In the genomic region with DNA sequence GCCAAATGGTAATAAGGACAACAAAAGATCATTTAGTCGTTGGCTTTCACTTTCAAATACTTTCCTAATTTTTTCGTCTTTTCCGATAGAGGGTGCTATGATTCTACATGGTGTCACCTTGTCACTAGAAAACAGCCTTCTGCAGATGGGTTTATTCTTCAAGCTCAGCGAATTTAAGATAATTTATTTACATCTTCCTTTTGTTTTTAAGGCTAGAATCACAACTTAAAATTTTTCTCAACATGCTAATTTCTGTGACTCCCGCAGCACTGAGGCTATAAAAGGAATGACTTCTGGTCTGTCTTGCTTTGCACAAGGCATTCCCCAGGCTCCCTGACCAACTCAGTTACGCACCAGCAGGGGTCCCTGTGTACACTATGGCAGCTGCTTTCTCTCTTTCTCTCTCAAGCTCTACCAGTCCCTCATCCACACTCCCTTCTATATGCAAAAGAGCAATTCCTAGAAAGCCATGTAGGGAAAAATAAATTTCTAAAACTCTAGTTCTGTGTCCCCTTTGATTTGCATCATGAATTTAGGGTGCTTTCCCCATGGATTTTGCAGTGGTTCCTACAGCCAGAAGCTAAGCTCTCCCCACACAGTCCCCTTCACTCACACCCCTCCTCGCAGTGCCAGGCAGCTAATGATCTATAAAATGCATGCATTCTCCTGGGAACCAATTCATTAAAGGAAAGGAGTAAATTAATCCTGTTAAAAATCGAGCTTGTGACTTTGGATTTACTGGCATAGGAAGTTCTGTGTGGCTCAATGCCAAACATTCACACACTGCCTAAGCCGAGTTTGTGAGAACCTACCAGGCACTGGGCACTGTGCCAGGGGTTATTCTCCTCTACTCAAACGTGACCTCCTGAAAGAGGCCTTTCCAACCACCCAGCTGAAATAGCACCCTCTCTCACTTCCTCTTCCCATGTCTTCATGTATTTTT, we compare ENCODE assay signal across 1 cellular context.
TF ChIP-seq lines count a peak whose summit lies in the region.

No MANE protein-coding gene starts in this region.

TF ChIP-seq in HepG2, 621 proteins besides CTCF, POLR2A, EP300 and RAD21 (continued from another document and continues in another):
- no peak for TF ChIP-seq ZFP36 (IDR thresholded peaks at IDR 0.05; ENCODE audit: borderline replicate concordance, low read depth, low read length, partially characterized antibody)
- TF ChIP-seq, protein P1, sequence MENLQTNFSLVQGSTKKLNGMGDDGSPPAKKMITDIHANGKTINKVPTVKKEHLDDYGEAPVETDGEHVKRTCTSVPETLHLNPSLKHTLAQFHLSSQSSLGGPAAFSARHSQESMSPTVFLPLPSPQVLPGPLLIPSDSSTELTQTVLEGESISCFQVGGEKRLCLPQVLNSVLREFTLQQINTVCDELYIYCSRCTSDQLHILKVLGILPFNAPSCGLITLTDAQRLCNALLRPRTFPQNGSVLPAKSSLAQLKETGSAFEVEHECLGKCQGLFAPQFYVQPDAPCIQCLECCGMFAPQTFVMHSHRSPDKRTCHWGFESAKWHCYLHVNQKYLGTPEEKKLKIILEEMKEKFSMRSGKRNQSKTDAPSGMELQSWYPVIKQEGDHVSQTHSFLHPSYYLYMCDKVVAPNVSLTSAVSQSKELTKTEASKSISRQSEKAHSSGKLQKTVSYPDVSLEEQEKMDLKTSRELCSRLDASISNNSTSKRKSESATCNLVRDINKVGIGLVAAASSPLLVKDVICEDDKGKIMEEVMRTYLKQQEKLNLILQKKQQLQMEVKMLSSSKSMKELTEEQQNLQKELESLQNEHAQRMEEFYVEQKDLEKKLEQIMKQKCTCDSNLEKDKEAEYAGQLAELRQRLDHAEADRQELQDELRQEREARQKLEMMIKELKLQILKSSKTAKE (CRISPR knock-in tag; IDR thresholded peaks at IDR 0.05; ENCODE audit: borderline replicate concordance), result no peak
- no peak for TF ChIP-seq ZNF567 (CRISPR knock-in tag; IDR thresholded peaks at IDR 0.05; ENCODE audit: borderline replicate concordance)
- no peak for TF ChIP-seq ZNF652 (CRISPR knock-in tag; IDR thresholded peaks at IDR 0.05; ENCODE audit: borderline replicate concordance, low read depth)
- TF ChIP-seq, protein P2, sequence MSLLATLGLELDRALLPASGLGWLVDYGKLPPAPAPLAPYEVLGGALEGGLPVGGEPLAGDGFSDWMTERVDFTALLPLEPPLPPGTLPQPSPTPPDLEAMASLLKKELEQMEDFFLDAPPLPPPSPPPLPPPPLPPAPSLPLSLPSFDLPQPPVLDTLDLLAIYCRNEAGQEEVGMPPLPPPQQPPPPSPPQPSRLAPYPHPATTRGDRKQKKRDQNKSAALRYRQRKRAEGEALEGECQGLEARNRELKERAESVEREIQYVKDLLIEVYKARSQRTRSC (CRISPR knock-in tag; IDR thresholded peaks at IDR 0.05; ENCODE audit: low read depth), result no peak
- TF ChIP-seq, protein P3, sequence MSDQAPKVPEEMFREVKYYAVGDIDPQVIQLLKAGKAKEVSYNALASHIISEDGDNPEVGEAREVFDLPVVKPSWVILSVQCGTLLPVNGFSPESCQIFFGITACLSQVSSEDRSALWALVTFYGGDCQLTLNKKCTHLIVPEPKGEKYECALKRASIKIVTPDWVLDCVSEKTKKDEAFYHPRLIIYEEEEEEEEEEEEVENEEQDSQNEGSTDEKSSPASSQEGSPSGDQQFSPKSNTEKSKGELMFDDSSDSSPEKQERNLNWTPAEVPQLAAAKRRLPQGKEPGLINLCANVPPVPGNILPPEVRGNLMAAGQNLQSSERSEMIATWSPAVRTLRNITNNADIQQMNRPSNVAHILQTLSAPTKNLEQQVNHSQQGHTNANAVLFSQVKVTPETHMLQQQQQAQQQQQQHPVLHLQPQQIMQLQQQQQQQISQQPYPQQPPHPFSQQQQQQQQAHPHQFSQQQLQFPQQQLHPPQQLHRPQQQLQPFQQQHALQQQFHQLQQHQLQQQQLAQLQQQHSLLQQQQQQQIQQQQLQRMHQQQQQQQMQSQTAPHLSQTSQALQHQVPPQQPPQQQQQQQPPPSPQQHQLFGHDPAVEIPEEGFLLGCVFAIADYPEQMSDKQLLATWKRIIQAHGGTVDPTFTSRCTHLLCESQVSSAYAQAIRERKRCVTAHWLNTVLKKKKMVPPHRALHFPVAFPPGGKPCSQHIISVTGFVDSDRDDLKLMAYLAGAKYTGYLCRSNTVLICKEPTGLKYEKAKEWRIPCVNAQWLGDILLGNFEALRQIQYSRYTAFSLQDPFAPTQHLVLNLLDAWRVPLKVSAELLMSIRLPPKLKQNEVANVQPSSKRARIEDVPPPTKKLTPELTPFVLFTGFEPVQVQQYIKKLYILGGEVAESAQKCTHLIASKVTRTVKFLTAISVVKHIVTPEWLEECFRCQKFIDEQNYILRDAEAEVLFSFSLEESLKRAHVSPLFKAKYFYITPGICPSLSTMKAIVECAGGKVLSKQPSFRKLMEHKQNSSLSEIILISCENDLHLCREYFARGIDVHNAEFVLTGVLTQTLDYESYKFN (CRISPR knock-in tag; conservative IDR thresholded peaks at IDR 0.05), result 0 out of 2 replicates have a peak, but pooled peaks have one; percentile 41
- peak; percentile 32; the same call in 1 of the 2 replicates for TF ChIP-seq ZNF879 (CRISPR knock-in tag; IDR thresholded peaks at IDR 0.05)
- peak; percentile 53; the same call in 1 of the 2 replicates for TF ChIP-seq NFKBIZ (CRISPR knock-in tag; IDR thresholded peaks at IDR 0.05)
- TF ChIP-seq ARNT (IDR thresholded peaks at IDR 0.05), result no peak
- TF ChIP-seq ZSCAN31 (CRISPR knock-in tag; IDR thresholded peaks at IDR 0.05; ENCODE audit: low read depth), result no peak; the same call in 1 of the 2 replicates
- no peak for TF ChIP-seq PHF21A (CRISPR knock-in tag; IDR thresholded peaks at IDR 0.05)
- peak; percentile 53; the same call in 1 of the 2 replicates for TF ChIP-seq HDAC2 (CRISPR knock-in tag; IDR thresholded peaks at IDR 0.05)
- no peak for TF ChIP-seq POLR2AphosphoS5 (IDR thresholded peaks at IDR 0.05; ENCODE audit: low read depth, low read length)
- TF ChIP-seq NR2F6 (IDR thresholded peaks at IDR 0.05), result peak; percentile 61
- peak; percentile 85 for TF ChIP-seq NR2F6 (CRISPR knock-in tag; IDR thresholded peaks at IDR 0.05)
- TF ChIP-seq ZNF44 (CRISPR knock-in tag; IDR thresholded peaks at IDR 0.05), result no peak
- TF ChIP-seq ZNF572 (CRISPR knock-in tag; IDR thresholded peaks at IDR 0.05), result no peak
- TF ChIP-seq TMF1 (CRISPR knock-in tag; IDR thresholded peaks at IDR 0.05; ENCODE audit: low read depth), result no peak
- TF ChIP-seq, protein P4, sequence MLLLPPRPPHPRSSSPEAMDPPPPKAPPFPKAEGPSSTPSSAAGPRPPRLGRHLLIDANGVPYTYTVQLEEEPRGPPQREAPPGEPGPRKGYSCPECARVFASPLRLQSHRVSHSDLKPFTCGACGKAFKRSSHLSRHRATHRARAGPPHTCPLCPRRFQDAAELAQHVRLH (CRISPR knock-in tag; IDR thresholded peaks at IDR 0.05; ENCODE audit: borderline replicate concordance, low read depth), result peak; percentile 64; the same call in 1 of the 2 replicates
- no peak for TF ChIP-seq ZNF549 (CRISPR knock-in tag; IDR thresholded peaks at IDR 0.05)
- TF ChIP-seq ZNF446 (CRISPR knock-in tag; IDR thresholded peaks at IDR 0.05), result no peak
- TF ChIP-seq MAFK (conservative IDR thresholded peaks at IDR 0.05 in 1 of 2, IDR thresholded peaks at IDR 0.05 in 1 of 2; ENCODE audit: low read length in 2 of 2), result peak in 1 of 2 experiments; percentile 30; a peak in 3 of 4 replicates
- TF ChIP-seq ELF4 (CRISPR knock-in tag; IDR thresholded peaks at IDR 0.05; ENCODE audit: borderline replicate concordance), result 0 out of 2 replicates have a peak, but pooled peaks have one; percentile 8
- TF ChIP-seq, protein P5, sequence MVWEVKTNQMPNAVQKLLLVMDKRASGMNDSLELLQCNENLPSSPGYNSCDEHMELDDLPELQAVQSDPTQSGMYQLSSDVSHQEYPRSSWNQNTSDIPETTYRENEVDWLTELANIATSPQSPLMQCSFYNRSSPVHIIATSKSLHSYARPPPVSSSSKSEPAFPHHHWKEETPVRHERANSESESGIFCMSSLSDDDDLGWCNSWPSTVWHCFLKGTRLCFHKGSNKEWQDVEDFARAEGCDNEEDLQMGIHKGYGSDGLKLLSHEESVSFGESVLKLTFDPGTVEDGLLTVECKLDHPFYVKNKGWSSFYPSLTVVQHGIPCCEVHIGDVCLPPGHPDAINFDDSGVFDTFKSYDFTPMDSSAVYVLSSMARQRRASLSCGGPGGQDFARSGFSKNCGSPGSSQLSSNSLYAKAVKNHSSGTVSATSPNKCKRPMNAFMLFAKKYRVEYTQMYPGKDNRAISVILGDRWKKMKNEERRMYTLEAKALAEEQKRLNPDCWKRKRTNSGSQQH (CRISPR knock-in tag; IDR thresholded peaks at IDR 0.05; ENCODE audit: low read depth), result 0 out of 2 replicates have a peak, but pooled peaks have one; percentile 50
- TF ChIP-seq HIVEP1 (CRISPR knock-in tag; IDR thresholded peaks at IDR 0.05), result no peak
- no peak for TF ChIP-seq TAF1 (CRISPR knock-in tag; IDR thresholded peaks at IDR 0.05)
- TF ChIP-seq, protein P6, sequence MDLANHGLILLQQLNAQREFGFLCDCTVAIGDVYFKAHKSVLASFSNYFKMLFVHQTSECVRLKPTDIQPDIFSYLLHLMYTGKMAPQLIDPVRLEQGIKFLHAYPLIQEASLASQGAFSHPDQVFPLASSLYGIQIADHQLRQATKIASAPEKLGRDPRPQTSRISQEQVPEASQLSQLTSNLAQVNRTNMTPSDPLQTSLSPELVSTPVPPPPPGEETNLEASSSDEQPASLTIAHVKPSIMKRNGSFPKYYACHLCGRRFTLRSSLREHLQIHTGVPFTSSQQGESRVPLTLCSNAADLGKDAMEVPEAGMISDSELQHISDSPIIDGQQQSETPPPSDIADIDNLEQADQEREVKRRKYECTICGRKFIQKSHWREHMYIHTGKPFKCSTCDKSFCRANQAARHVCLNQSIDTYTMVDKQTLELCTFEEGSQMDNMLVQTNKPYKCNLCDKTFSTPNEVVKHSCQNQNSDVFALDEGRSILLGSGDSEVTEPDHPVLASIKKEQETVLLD (CRISPR knock-in tag; IDR thresholded peaks at IDR 0.05; ENCODE audit: low read depth), result no peak
- no peak for TF ChIP-seq ZNF33A (CRISPR knock-in tag; IDR thresholded peaks at IDR 0.05; ENCODE audit: borderline replicate concordance)
- TF ChIP-seq ZNF337 (CRISPR knock-in tag; IDR thresholded peaks at IDR 0.05; ENCODE audit: borderline replicate concordance, low read depth), result 0 out of 2 replicates have a peak, but pooled peaks have one; percentile 48
- TF ChIP-seq STAG1 (CRISPR knock-in tag; IDR thresholded peaks at IDR 0.05), result peak; percentile 83
- TF ChIP-seq REL (CRISPR knock-in tag; conservative IDR thresholded peaks at IDR 0.05), result no peak
- TF ChIP-seq, protein P7, sequence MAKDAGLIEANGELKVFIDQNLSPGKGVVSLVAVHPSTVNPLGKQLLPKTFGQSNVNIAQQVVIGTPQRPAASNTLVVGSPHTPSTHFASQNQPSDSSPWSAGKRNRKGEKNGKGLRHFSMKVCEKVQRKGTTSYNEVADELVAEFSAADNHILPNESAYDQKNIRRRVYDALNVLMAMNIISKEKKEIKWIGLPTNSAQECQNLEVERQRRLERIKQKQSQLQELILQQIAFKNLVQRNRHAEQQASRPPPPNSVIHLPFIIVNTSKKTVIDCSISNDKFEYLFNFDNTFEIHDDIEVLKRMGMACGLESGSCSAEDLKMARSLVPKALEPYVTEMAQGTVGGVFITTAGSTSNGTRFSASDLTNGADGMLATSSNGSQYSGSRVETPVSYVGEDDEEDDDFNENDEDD (CRISPR knock-in tag; IDR thresholded peaks at IDR 0.05; ENCODE audit: borderline replicate concordance), result no peak
- TF ChIP-seq EZH2 (conservative IDR thresholded peaks at IDR 0.05; ENCODE audit: low read depth, low read length), result no peak
- TF ChIP-seq SPEN (CRISPR knock-in tag; IDR thresholded peaks at IDR 0.05; ENCODE audit: low read depth), result 0 out of 2 replicates have a peak, but pooled peaks have one; percentile 22
- no peak for TF ChIP-seq AGO2 (optimal IDR thresholded peaks at IDR 0.05; ENCODE audit: low read depth, low read length)
- 0 out of 2 replicates have a peak, but pooled peaks have one; percentile 54 for TF ChIP-seq POGZ (CRISPR knock-in tag; IDR thresholded peaks at IDR 0.05)
- no peak for TF ChIP-seq ZKSCAN8 (CRISPR knock-in tag; IDR thresholded peaks at IDR 0.05; ENCODE audit: borderline replicate concordance)
- TF ChIP-seq ZNF737 (CRISPR knock-in tag; IDR thresholded peaks at IDR 0.05; ENCODE audit: borderline replicate concordance), result no peak
- no peak for TF ChIP-seq ZNF451 (CRISPR knock-in tag; IDR thresholded peaks at IDR 0.05)
- TF ChIP-seq ZNF552 (CRISPR knock-in tag; IDR thresholded peaks at IDR 0.05; ENCODE audit: borderline replicate concordance), result no peak
- TF ChIP-seq NFE2L1 (CRISPR knock-in tag; IDR thresholded peaks at IDR 0.05; ENCODE audit: borderline replicate concordance), result no peak
- TF ChIP-seq TSC22D2 (CRISPR knock-in tag; IDR thresholded peaks at IDR 0.05; ENCODE audit: borderline replicate concordance), result 0 out of 2 replicates have a peak, but pooled peaks have one; percentile 33
- peak; percentile 46; the same call in 1 of the 2 replicates for TF ChIP-seq SOX5 (CRISPR knock-in tag; IDR thresholded peaks at IDR 0.05; ENCODE audit: borderline replicate concordance)
- TF ChIP-seq, protein P8, sequence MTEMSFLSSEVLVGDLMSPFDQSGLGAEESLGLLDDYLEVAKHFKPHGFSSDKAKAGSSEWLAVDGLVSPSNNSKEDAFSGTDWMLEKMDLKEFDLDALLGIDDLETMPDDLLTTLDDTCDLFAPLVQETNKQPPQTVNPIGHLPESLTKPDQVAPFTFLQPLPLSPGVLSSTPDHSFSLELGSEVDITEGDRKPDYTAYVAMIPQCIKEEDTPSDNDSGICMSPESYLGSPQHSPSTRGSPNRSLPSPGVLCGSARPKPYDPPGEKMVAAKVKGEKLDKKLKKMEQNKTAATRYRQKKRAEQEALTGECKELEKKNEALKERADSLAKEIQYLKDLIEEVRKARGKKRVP (CRISPR knock-in tag; IDR thresholded peaks at IDR 0.05), result peak in 1 of 2 experiments; percentile 21; a peak in 1 of 4 replicates
- TF ChIP-seq ZNF224 (CRISPR knock-in tag; IDR thresholded peaks at IDR 0.05), result no peak
- no peak for TF ChIP-seq POLR2G (IDR thresholded peaks at IDR 0.05; ENCODE audit: low read depth, low read length)
- TF ChIP-seq ZMYM4 (CRISPR knock-in tag; IDR thresholded peaks at IDR 0.05), result peak; percentile 60
- no peak for TF ChIP-seq ZZZ3 (CRISPR knock-in tag; IDR thresholded peaks at IDR 0.05; ENCODE audit: borderline replicate concordance)
- TF ChIP-seq, protein P9, sequence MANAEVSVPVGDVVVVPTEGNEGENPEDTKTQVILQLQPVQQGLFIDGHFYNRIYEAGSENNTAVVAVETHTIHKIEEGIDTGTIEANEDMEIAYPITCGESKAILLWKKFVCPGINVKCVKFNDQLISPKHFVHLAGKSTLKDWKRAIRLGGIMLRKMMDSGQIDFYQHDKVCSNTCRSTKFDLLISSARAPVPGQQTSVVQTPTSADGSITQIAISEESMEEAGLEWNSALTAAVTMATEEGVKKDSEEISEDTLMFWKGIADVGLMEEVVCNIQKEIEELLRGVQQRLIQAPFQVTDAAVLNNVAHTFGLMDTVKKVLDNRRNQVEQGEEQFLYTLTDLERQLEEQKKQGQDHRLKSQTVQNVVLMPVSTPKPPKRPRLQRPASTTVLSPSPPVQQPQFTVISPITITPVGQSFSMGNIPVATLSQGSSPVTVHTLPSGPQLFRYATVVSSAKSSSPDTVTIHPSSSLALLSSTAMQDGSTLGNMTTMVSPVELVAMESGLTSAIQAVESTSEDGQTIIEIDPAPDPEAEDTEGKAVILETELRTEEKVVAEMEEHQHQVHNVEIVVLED (CRISPR knock-in tag; IDR thresholded peaks at IDR 0.05; ENCODE audit: borderline replicate concordance), result peak; percentile 48; the same call in 1 of the 2 replicates
- TF ChIP-seq HMG20A (CRISPR knock-in tag; IDR thresholded peaks at IDR 0.05; ENCODE audit: borderline replicate concordance), result peak; percentile 30; the same call in 1 of the 2 replicates
- TF ChIP-seq ATM (IDR thresholded peaks at IDR 0.05; ENCODE audit: borderline replicate concordance), result no peak
- TF ChIP-seq ZNF713 (CRISPR knock-in tag; IDR thresholded peaks at IDR 0.05), result no peak
